Comparison of ENCODE assay signal across 8 cellular contexts in genomic region chr15:41512078-41512394, GRCh38. TPM values are rescaled to one million over a fixed set of nuclear protein-coding genes. Genes with fewer than 3 reads are reported as not detected.
DNase-seq lines count a peak whose midpoint lies in the region; ATAC-seq and TF ChIP-seq lines count a peak whose summit lies in the region.

No MANE protein-coding gene starts in this region.

- CTCF ChIA-PET in CD8-positive, alpha-beta T cell (lab: Charles Lee) = no interaction called here

- H3K27me3 ChIP-seq in CD8-positive, alpha-beta T cell (ENCODE audit: insufficient read depth, low read length) = peaks cover 15% of the 10 kb centered on the region
- H3K27me3 ChIP-seq in dorsolateral prefrontal cortex = peaks cover 0 to 34% (median 23%) of the 10 kb centered on the region in 45 donors

- peaks cover 25% of the 10 kb centered on the region for H3K4me1 Mint-ChIP-seq in CD8-positive, alpha-beta T cell (ENCODE audit: low read depth)
- peaks cover 8 to 15% (median 13%) of the 10 kb centered on the region in 3 donors for H3K4me1 Mint-ChIP-seq in IgD-negative memory B cell
- peaks cover 8% of the 10 kb centered on the region for H3K4me1 Mint-ChIP-seq in neural crest cell

- no peak overlapping the region for H3K27ac ChIP-seq in CD8-positive, alpha-beta T cell (ENCODE audit: low read depth, low read length)
- no peak overlapping the region for H3K27ac ChIP-seq in dorsolateral prefrontal cortex

- no peak for DNase-seq in CD8-positive, alpha-beta T cell
- DNase-seq in dorsolateral prefrontal cortex (no peak), neural crest cell (ENCODE audit: low read depth, low spot score) (no peak), 8988T (no peak), cortex of kidney (lab: John Stamatoyannopoulos, UW) (no peak)

- peak overlapping the region; percentile 83 for H3K4me3 Mint-ChIP-seq in CD8-positive, alpha-beta T cell
- H3K4me3 Mint-ChIP-seq in IgD-negative memory B cell (peak overlapping the region; percentile 83 to 96 (median 94)), neural crest cell (peak overlapping the region; percentile 49)

- POLR2A ChIA-PET in CD8-positive, alpha-beta T cell (lab: Charles Lee) = interaction anchor here (1.1 kb wide), 1 partner anchor 9 kb away, joined by 3 read pairs; no protein-coding TSS in a partner anchor

- no peak overlapping the region for H3K27ac Mint-ChIP-seq in CD8-positive, alpha-beta T cell
- H3K27ac Mint-ChIP-seq in IgD-negative memory B cell (peak overlapping the region in 1 of 3 donors; percentile 88), neural crest cell (ENCODE audit: unreplicated experiment) (no peak overlapping the region)

- peaks cover 3% of the 10 kb centered on the region for H3K36me3 Mint-ChIP-seq in CD8-positive, alpha-beta T cell
- H3K36me3 Mint-ChIP-seq in IgD-negative memory B cell = no peaks in the 10 kb centered on the region
- H3K36me3 Mint-ChIP-seq in neural crest cell (ENCODE audit: low read depth) = peaks cover 3% of the 10 kb centered on the region

- no peaks in the 10 kb centered on the region for H3K9me3 ChIP-seq in CD8-positive, alpha-beta T cell (ENCODE audit: low read length)

- no peaks in the 10 kb centered on the region for H3K9me3 Mint-ChIP-seq in CD8-positive, alpha-beta T cell
- no peaks in the 10 kb centered on the region for H3K9me3 Mint-ChIP-seq in IgD-negative memory B cell
- H3K9me3 Mint-ChIP-seq in neural crest cell = no peaks in the 10 kb centered on the region

- TF ChIP-seq CTCF in CD8-positive, alpha-beta T cell (IDR thresholded peaks at IDR 0.05) = no peak
- TF ChIP-seq CTCF in dorsolateral prefrontal cortex (IDR thresholded peaks at IDR 0.05 in 54 of 56, conservative IDR thresholded peaks at IDR 0.05 in 2 of 56; ENCODE audit: low read depth in 1 of 56, partially characterized antibody in 56 of 56) (no peak), neural crest cell (conservative IDR thresholded peaks at IDR 0.05) (no peak)

- H3K36me3 ChIP-seq in CD8-positive, alpha-beta T cell (ENCODE audit: insufficient read depth, low read length) = no peaks in the 10 kb centered on the region

- peaks cover 17% of the 10 kb centered on the region for H3K27me3 Mint-ChIP-seq in CD8-positive, alpha-beta T cell (ENCODE audit: low read depth)
- peaks cover 13% of the 10 kb centered on the region for H3K27me3 Mint-ChIP-seq in IgD-negative memory B cell
- peaks cover 77% of the 10 kb centered on the region for H3K27me3 Mint-ChIP-seq in neural crest cell (ENCODE audit: low read depth)

- intact Hi-C loops in CD8-positive, alpha-beta T cell (cut with DNase I, micrococcal nuclease) = no loop called here
- intact Hi-C loops in dorsolateral prefrontal cortex (cut with DNase I) = no loop called here

- H3K4me3 ChIP-seq in CD8-positive, alpha-beta T cell (ENCODE audit: low read depth, low read length) = peak overlapping the region; percentile 53
- peak overlapping the region in 56 of 59 donors; percentile 3 to 65 (median 40) for H3K4me3 ChIP-seq in dorsolateral prefrontal cortex

- ATAC-seq in CD8-positive, alpha-beta T cell = no peak
- ATAC-seq in GM19035 (IDR thresholded peaks at IDR 0.05; ENCODE audit: unreplicated experiment) = no peak
- no peak for ATAC-seq in GM18909 (IDR thresholded peaks at IDR 0.05; ENCODE audit: poor library complexity, unreplicated experiment)

- peaks cover 24% of the 10 kb centered on the region for H3K4me1 ChIP-seq in CD8-positive, alpha-beta T cell (ENCODE audit: insufficient read depth, low read length)

RNA-seq across cellular contexts. Expression of gene LTK, which starts 1.6 kb away (rescaled TPM):
- 10 to 100 TPM; 11.9 to 12.3 TPM for total RNA-seq in CD8-positive, alpha-beta T cell
- 2.0 TPM for polyA plus RNA-seq in IgD-negative memory B cell
- 1 to 10 TPM in 112 of 120 experiments, under 1 TPM in 8; 0.15 to 7.3 (median 2.6) TPM for total RNA-seq in dorsolateral prefrontal cortex
- 0.16 and 0.19 TPM in 2 replicates for total RNA-seq in neural crest cell

RNA-seq across cellular contexts. Expression of gene ITPKA, which starts 18.4 kb away (rescaled TPM):
- under 1 TPM in 1 of 2 experiments, not detected in 1; 0.50 TPM for total RNA-seq in CD8-positive, alpha-beta T cell
- polyA plus RNA-seq in IgD-negative memory B cell = not detected
- total RNA-seq in dorsolateral prefrontal cortex (100 to 1,000 TPM in 3 of 120 experiments, 10 to 100 TPM in 117; 10.7 to 128 (median 50.0) TPM), neural crest cell (1.3 and 1.5 TPM in 2 replicates)

RNA-seq across cellular contexts. Expression of gene RPAP1, which starts 32.0 kb away (rescaled TPM):
- total RNA-seq in CD8-positive, alpha-beta T cell = 10 to 100 TPM; 13.6 to 16.0 TPM
- 15.3 TPM for polyA plus RNA-seq in IgD-negative memory B cell
- total RNA-seq in dorsolateral prefrontal cortex (10 to 100 TPM; 24.8 to 60.8 (median 39.0) TPM), neural crest cell (86.5 and 91.1 TPM in 2 replicates)

RNA-seq across cellular contexts. Expression of gene TYRO3, which starts 47.0 kb away (rescaled TPM):
- total RNA-seq in CD8-positive, alpha-beta T cell = under 1 TPM; 0.24 to 0.78 TPM
- polyA plus RNA-seq in IgD-negative memory B cell = not detected
- total RNA-seq in dorsolateral prefrontal cortex (100 to 1,000 TPM; 151 to 285 (median 212) TPM), neural crest cell (71.7 and 74.7 TPM in 2 replicates)
